In the genomic region with DNA sequence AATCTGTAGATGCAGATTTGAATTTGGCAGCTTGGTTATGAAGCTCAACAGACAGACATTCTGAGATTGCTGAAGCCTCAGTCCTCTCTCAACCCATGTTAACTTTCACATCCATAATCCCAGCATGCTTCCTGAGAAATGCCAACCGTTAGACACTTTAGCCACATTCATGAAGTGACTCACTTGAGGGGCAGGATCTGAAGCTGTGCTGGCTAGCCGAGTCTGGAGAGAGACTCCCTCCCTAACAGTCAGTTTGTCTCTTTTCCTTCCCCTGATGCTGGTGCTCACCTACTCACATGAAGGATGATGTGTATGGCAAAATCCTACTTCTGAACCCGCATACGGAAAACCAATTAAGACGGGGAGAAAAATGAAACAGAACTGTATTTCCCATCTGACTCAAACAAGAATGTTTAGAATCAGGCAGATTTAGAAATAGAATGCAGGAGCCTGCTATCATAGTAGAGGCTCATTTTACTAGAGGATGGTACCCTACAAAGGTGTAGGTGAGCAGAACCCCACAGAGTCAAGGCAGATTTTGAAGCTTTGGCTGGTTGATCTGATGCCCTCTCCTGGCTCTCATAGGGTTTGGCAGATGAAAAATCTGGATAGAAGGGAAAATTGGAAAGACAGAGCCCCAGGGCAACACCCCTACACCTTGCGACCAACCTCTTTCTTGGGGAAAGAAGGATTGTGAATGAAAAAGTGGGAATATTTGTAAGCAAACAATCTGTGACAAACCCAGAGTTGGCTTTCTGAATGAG, we compare ENCODE assay signal across 15 cellular contexts.
DNase-seq lines count a peak whose midpoint lies in the region; ATAC-seq, FAIRE-seq and TF ChIP-seq lines count a peak whose summit lies in the region.
"Had no signal": no experiment of that assay in that cellular context is flagged by ENCODE, and none has a peak within 500 bp of the region (broad histone marks: within the 10 kb centered on the region; RNA-seq: fewer than 3 reads in every experiment).

No MANE protein-coding gene starts in this region.

- CTCF ChIA-PET in A549 (lab: Yijun Ruan, JAX) = interaction anchor here (0.8 to 1.4 kb wide), 10 partner anchors 8 to 264 kb away, joined by 3 to 5 read pairs (median 3); no protein-coding TSS in a partner anchor

- no peak for FAIRE-seq in A549 (lab: Jason Lieb, UNC)

- in situ Hi-C loops in gastrocnemius medialis (cut with MboI; ENCODE audit: low sequenced_read_pairs in 4 of 4) = no loop called here

- peak; percentile 25; the same call in 2 of the 3 replicates for TF ChIP-seq CTCF in A549 (IDR thresholded peaks at IDR 0.05)
- TF ChIP-seq CTCF in tibial nerve (IDR thresholded peaks at IDR 0.05) = no peak
- TF ChIP-seq CTCF in right atrium auricular region (IDR thresholded peaks at IDR 0.05) = no peak
- no peak for TF ChIP-seq CTCF in gastrocnemius medialis (IDR thresholded peaks at IDR 0.05 in 4 of 5, conservative IDR thresholded peaks at IDR 0.05 in 1 of 5)

- TF ChIP-seq RAD21 in A549 (conservative IDR thresholded peaks at IDR 0.05 in 1 of 2, IDR thresholded peaks at IDR 0.05 in 1 of 2) = peak; percentile 42 to 51; a peak in 4 of 5 replicates

- peak overlapping the region; percentile 0; the same call in 1 of the 3 replicates for H3K4me2 ChIP-seq in A549

- H3K4me1 ChIP-seq in A549 (peaks cover 36% of the 10 kb centered on the region), tibial nerve (no peaks in the 10 kb centered on the region), right atrium auricular region (peaks cover 0 to 6% of the 10 kb centered on the region in 2 donors), gastrocnemius medialis (peaks cover 0 to 3% of the 10 kb centered on the region in 2 donors)
- H3K4me1 ChIP-seq: upper lobe of left lung had no signal

- POLR2A ChIA-PET in A549 (lab: Yijun Ruan, JAX) = no interaction called here

- intact Hi-C loops in gastrocnemius medialis (cut with DNase I; ENCODE audit: low total_unique reads) = no loop called here

- TF ChIP-seq EP300 in A549 (IDR thresholded peaks at IDR 0.05) (no peak), tibial nerve (IDR thresholded peaks at IDR 0.05) (no peak)

- TF ChIP-seq POLR2A in A549 (IDR thresholded peaks at IDR 0.05; ENCODE audit: low read length) (no peak), tibial nerve (IDR thresholded peaks at IDR 0.05) (no peak), gastrocnemius medialis (IDR thresholded peaks at IDR 0.05) (no peak)

- ATAC-seq in A549 = peak; percentile 44 to 45; a peak in 3 of 6 replicates
- no peak for ATAC-seq in gastrocnemius medialis
- ATAC-seq in HG03135 (IDR thresholded peaks at IDR 0.05; ENCODE audit: unreplicated experiment) = no peak

- peak overlapping the region; percentile 41 to 47; a peak in 4 of 6 replicates for H3K27ac ChIP-seq in A549
- no peak overlapping the region for H3K27ac ChIP-seq in tibial nerve
- H3K27ac ChIP-seq in right atrium auricular region = peak overlapping the region in 1 of 2 donors; percentile 34
- no peak overlapping the region for H3K27ac ChIP-seq in gastrocnemius medialis
- H3K27ac ChIP-seq: left ventricle myocardium inferior, upper lobe of left lung had no signal

- H3K27me3 ChIP-seq in tibial nerve (no peaks in the 10 kb centered on the region), right atrium auricular region (no peaks in the 10 kb centered on the region), gastrocnemius medialis (no peaks in the 10 kb centered on the region)
- H3K27me3 ChIP-seq: upper lobe of left lung had no signal

- peak in 1 of 2 experiments; percentile 16 for DNase-seq in A549 (ENCODE audit: low read depth in 1 of 2, low spot score in 1 of 2)
- peak; percentile 29 for DNase-seq in HCEC 1CT
- peak; percentile 77 for DNase-seq in amniotic epithelial cell (ENCODE audit: low read depth)
- DNase-seq in glomerular visceral epithelial cell (ENCODE audit: extremely low spot score) = peak; percentile 72
- no peak for DNase-seq in tibial nerve (ENCODE audit: low spot score in 2 of 2)
- no peak for DNase-seq in right atrium auricular region (ENCODE audit: low spot score)
- no peak for DNase-seq in gastrocnemius medialis
- DNase-seq: activated CD4-positive, alpha-beta memory T cell treated with anti-CD3 and anti-CD28 coated beads, Interleukin-2, amount 10 ng/mL, durations not matched to agents 7 days and 5 days; activated naive CD4-positive, alpha-beta T cell; DND-41; left ventricle myocardium inferior; NCI-H1092 treated with DMSO at 0.1 percent for 48 hours; nephron progenitor cell; upper lobe of left lung had no signal

- 69% methylated on average over 6 of the region's 6 CpGs for WGBS in A549 (ENCODE audit: missing lambda C conversion rate)
- WGBS in tibial nerve, 2 donors = 83 to 89% methylated on average over 6 of the region's 6 CpGs

- H3K4me3 ChIP-seq in A549 = no peak overlapping the region
- H3K4me3 ChIP-seq in tibial nerve = no peak overlapping the region
- H3K4me3 ChIP-seq in right atrium auricular region = no peak overlapping the region
- H3K4me3 ChIP-seq in gastrocnemius medialis = no peak overlapping the region
- H3K4me3 ChIP-seq: left ventricle myocardium inferior, upper lobe of left lung had no signal

- H3K36me3 ChIP-seq in tibial nerve = peaks cover 0 to 4% (median 0%) of the 10 kb centered on the region in 3 donors
- H3K36me3 ChIP-seq in right atrium auricular region = no peaks in the 10 kb centered on the region
- no peaks in the 10 kb centered on the region for H3K36me3 ChIP-seq in gastrocnemius medialis
- H3K36me3 ChIP-seq: left ventricle myocardium inferior, upper lobe of left lung had no signal

- H3K9me3 ChIP-seq in A549 (no peaks in the 10 kb centered on the region), tibial nerve (no peaks in the 10 kb centered on the region), right atrium auricular region (no peaks in the 10 kb centered on the region), gastrocnemius medialis (no peaks in the 10 kb centered on the region)
- H3K9me3 ChIP-seq: left ventricle myocardium inferior had no signal

TF ChIP-seq in A549, 52 proteins besides CTCF, POLR2A, EP300 and RAD21:
- TF ChIP-seq SMC3 (IDR thresholded peaks at IDR 0.05) = peak; percentile 46
- no peak for TF ChIP-seq JUNB (IDR thresholded peaks at IDR 0.05)

Comparison
In these comparisons a context has a peak if more than half of its experiments do, and no peak if none do; other contexts are left out.
1. ATAC-seq: peak in A549 (2 of 2); none in gastrocnemius medialis (0 of 2) and HG03135 (single experiment).
2. DNase-seq: peak in HCEC 1CT (single experiment), amniotic epithelial cell (single experiment) and glomerular visceral epithelial cell (single experiment); none in tibial nerve (0 of 2), right atrium auricular region (single experiment) and gastrocnemius medialis (0 of 2).
3. H3K27ac ChIP-seq: peak in A549 (2 of 2); none in tibial nerve (0 of 4) and gastrocnemius medialis (0 of 4).